ENCODE assay signal across 20 cellular contexts in the genomic region with DNA sequence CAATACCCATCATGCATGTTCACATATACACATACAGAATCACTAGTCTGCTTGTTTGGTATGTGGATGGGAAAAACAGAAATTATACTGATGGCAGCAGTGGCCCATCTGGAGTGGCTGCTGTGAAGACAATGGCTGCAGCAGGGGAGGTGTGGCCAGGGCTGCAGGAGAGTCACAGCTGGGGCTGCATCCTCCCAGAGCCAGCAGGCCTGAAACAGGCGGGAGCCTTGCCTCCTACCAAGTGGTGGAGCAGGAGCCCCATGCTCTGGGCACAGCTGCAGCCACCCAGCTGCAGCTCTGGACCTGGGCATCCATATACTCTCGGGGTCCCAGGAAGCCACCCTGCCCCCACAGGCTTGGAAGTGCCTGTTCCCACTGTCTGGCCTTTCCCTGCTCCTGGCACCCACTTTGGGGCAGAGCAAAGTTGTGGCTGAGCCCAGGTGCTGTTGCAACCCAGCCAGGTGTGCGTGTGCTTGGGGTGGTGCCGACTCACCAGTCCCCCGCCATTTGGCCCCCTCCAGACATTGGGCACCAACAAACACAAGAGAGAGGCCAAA.
"Had no signal": no experiment of that assay in that cellular context is flagged by ENCODE, and none has a peak within 500 bp of the region (broad histone marks: within the 10 kb centered on the region; RNA-seq: fewer than 3 reads in every experiment).

No MANE protein-coding gene starts in this region.

- H3K36me3 Mint-ChIP-seq: memory B cell; mesothelial cell of epicardium; natural killer cell; stimulated activated naive B cell treated with anti-CD40 and anti-IgM and Interleukin-4, amounts not matched to agents 10 μg/mL and 1 μg/mL and 100 μg/mL, for 72 hours; type B pancreatic cell had no signal

- H3K4me1 ChIP-seq: esophagus muscularis mucosa, gastrocnemius medialis, left lung, lower lobe of right lung, pancreas, uterus had no signal

- H3K4me1 Mint-ChIP-seq: memory B cell; natural killer cell; neural crest cell; stimulated activated naive B cell treated with anti-CD40 and anti-IgM and Interleukin-4, amounts not matched to agents 10 μg/mL and 1 μg/mL and 100 μg/mL, for 72 hours had no signal

- H3K36me3 ChIP-seq: esophagus muscularis mucosa, gastrocnemius medialis, left lung, lower lobe of right lung, pancreas, uterus had no signal

- H3K9me3 ChIP-seq: esophagus muscularis mucosa, gastrocnemius medialis, lower lobe of right lung, pancreas, uterus had no signal

- H3K4me2 ChIP-seq: smooth muscle cell had no signal

- DNase-seq: effector memory CD4-positive, alpha-beta T cell; gastrocnemius medialis; islet precursor cell; left lung; lower lobe of right lung; natural killer cell; occipital lobe; right cardiac atrium; stimulated activated CD4-positive, alpha-beta T cell treated with anti-CD3 and anti-CD28 coated beads, Interleukin-4, amount 100 ng/mL, for 1 hour; stimulated activated CD8-positive, alpha-beta memory T cell treated with anti-CD3 and anti-CD28 coated beads, Interleukin-4, amount 100 ng/mL, for 48 hours; stimulated activated naive B cell treated with anti-CD40 and anti-IgM and Interleukin-4, amounts not matched to agents 10 μg/mL and 1 μg/mL and 100 μg/mL, for 72 hours; uterus had no signal

- H3K4me3 Mint-ChIP-seq: memory B cell; mesothelial cell of epicardium; natural killer cell; neural crest cell; stimulated activated naive B cell treated with anti-CD40 and anti-IgM and Interleukin-4, amounts not matched to agents 10 μg/mL and 1 μg/mL and 100 μg/mL, for 72 hours; type B pancreatic cell had no signal

- H3K9me3 Mint-ChIP-seq: memory B cell; mesothelial cell of epicardium; natural killer cell; neural crest cell; stimulated activated naive B cell treated with anti-CD40 and anti-IgM and Interleukin-4, amounts not matched to agents 10 μg/mL and 1 μg/mL and 100 μg/mL, for 72 hours; type B pancreatic cell had no signal

- H3K27ac ChIP-seq: esophagus muscularis mucosa, gastrocnemius medialis, left lung, lower lobe of right lung, pancreas, uterus had no signal

- ATAC-seq: gastrocnemius medialis; left lung; natural killer cell; pancreas; right cardiac atrium; stimulated activated naive B cell treated with anti-CD40 and anti-IgM and Interleukin-4, amounts not matched to agents 10 μg/mL and 1 μg/mL and 100 μg/mL, for 72 hours had no signal

- H3K27me3 ChIP-seq: esophagus muscularis mucosa, gastrocnemius medialis, left lung, pancreas, uterus had no signal

- H3K4me3 ChIP-seq: esophagus muscularis mucosa, gastrocnemius medialis, left lung, lower lobe of right lung, pancreas, smooth muscle cell, uterus had no signal

- H3K27me3 Mint-ChIP-seq: memory B cell; progenitor cell of endocrine pancreas; stimulated activated naive B cell treated with anti-CD40 and anti-IgM and Interleukin-4, amounts not matched to agents 10 μg/mL and 1 μg/mL and 100 μg/mL, for 72 hours; type B pancreatic cell had no signal

- H3K27ac Mint-ChIP-seq: memory B cell; mesothelial cell of epicardium; natural killer cell; progenitor cell of endocrine pancreas; stimulated activated naive B cell treated with anti-CD40 and anti-IgM and Interleukin-4, amounts not matched to agents 10 μg/mL and 1 μg/mL and 100 μg/mL, for 72 hours; type B pancreatic cell had no signal
